In the genomic region with DNA sequence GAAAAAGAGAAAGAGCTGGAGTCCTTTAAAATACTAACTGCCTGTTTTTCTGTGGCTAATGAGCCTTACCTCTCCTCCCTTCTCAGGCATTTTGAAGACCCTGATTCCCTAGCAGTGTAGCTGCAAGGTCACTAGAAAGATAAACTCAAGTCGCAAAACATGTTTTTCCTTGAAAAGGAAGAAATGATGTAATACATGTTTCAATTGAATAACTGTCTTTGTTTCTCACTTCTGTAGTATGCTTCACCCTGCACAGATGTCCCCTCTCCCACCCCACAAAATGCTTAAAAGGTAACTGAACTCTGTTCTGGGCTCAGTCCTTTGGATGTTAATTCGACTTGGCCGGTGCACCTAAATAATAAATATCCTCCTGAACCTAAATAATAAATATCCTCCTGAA, we compare ENCODE assay signal across 22 cellular contexts.
"Had no signal": no experiment of that assay in that cellular context is flagged by ENCODE, and none has a peak within 500 bp of the region (broad histone marks: within the 10 kb centered on the region; RNA-seq: fewer than 3 reads in every experiment).

No MANE protein-coding gene starts in this region.

- H3K4me3 ChIP-seq: lung, ovary, psoas muscle, skin epidermis, transverse colon, upper lobe of right lung, uterus had no signal

- H3K27ac ChIP-seq: psoas muscle, skin epidermis, transverse colon, upper lobe of right lung, uterus had no signal

- H3K36me3 ChIP-seq: ovary, transverse colon, upper lobe of right lung, uterus had no signal

- H3K27me3 ChIP-seq: ovary had no signal

- H3K9me3 ChIP-seq: ovary, psoas muscle, transverse colon, upper lobe of right lung, uterus had no signal

- ATAC-seq: effector memory CD8-positive, alpha-beta T cell; left colon; left ventricle myocardium superior; natural killer cell; psoas muscle; right cardiac atrium; stimulated activated naive B cell treated with anti-CD40 and anti-IgM and Interleukin-4, amounts not matched to agents 10 μg/mL and 1 μg/mL and 100 μg/mL, for 72 hours; upper lobe of right lung had no signal

- H3K4me1 ChIP-seq: psoas muscle, upper lobe of right lung, uterus had no signal

- DNase-seq: cortex of kidney; effector memory CD8-positive, alpha-beta T cell; erythroblast; hypothalamus; immature natural killer cell; islet precursor cell; left colon; left ventricle myocardium superior; natural killer cell; occipital lobe; ovary; posterior cingulate gyrus; psoas muscle; right cardiac atrium; stimulated activated CD4-positive, alpha-beta T cell treated with anti-CD3 and anti-CD28 coated beads, Interleukin-15, amount 100 ng/mL, for 24 hours; stimulated activated CD4-positive, alpha-beta T cell treated with anti-CD3 and anti-CD28 coated beads, Interleukin-2, amount 100 ng/mL, for 48 hours; stimulated activated naive B cell treated with anti-CD40 and anti-IgM and Interleukin-4, amounts not matched to agents 10 μg/mL and 1 μg/mL and 100 μg/mL, for 72 hours; transverse colon; upper lobe of right lung; uterus had no signal
